21 cellular contexts compared by ENCODE assay signal in the genomic region with DNA sequence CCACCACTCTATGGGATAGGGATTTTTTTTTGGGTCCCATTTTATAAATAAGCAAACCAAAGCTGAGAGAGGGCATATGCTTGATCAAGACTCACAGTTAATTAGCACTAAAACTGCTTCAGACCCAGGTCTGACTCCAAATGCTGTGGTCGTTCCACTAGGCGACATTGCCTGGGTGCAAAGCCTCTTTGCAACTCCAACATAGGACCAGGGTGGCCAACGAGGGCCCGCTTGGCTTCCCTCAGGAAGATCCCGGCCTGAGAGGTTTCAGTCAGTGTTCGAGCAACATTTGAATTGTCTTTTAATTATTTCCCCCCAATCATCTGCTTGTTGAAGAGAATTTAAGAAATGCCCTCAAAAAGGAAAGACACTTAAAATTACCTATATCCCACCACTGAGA. TPM values are rescaled to one million over a fixed set of nuclear protein-coding genes. Genes with fewer than 3 reads are reported as not detected.
DNase-seq lines count a peak whose midpoint lies in the region; ATAC-seq, FAIRE-seq and TF ChIP-seq lines count a peak whose summit lies in the region.
"Had no signal": no experiment of that assay in that cellular context is flagged by ENCODE, and none has a peak within 500 bp of the region (broad histone marks: within the 10 kb centered on the region; RNA-seq: fewer than 3 reads in every experiment).

No MANE protein-coding gene starts in this region.

- no peaks in the 10 kb centered on the region for H3F3A ChIP-seq in GM23338 (replicated peaks; ENCODE audit: low read depth)

- no peaks in the 10 kb centered on the region; the same call in 2 of the 3 replicates for H3K36me3 Mint-ChIP-seq in GM23338 (ENCODE audit: low read depth)
- H3K36me3 Mint-ChIP-seq: CD4-positive, CD25-positive, alpha-beta regulatory T cell had no signal

- no peak overlapping the region for H2BK20ac ChIP-seq in H1 (ENCODE audit: low read length)

- TF ChIP-seq RAD21 in H1 (IDR thresholded peaks at IDR 0.05 in 1 of 2, conservative IDR thresholded peaks at IDR 0.05 in 1 of 2; ENCODE audit: low read depth in 2 of 2, low read length in 2 of 2): no peak

- no peaks in the 10 kb centered on the region for H3K9me3 Mint-ChIP-seq in GM23338

- no peak overlapping the region for H3K14ac ChIP-seq in H1 (ENCODE audit: insufficient read length)

- no peak for TF ChIP-seq EP300 in H1 (IDR thresholded peaks at IDR 0.05; ENCODE audit: borderline replicate concordance in 1 of 2, low read depth in 2 of 2, low read length in 2 of 2)

- H2AFZ ChIP-seq in GM23338 (no peak overlapping the region), H1 (ENCODE audit: low read length) (no peak overlapping the region)

- H2AK5ac ChIP-seq in H1 (ENCODE audit: low read depth, low read length): no peak overlapping the region

- DNase-seq in GM23338 (ENCODE audit: low spot score) (no peak), H1 (ENCODE audit: low read depth in 1 of 2, low spot score in 2 of 2) (no peak), posterior vena cava (ENCODE audit: low spot score) (peak; percentile 67)
- DNase-seq: BE2C; CD4-positive, CD25-positive, alpha-beta regulatory T cell; DMS79; GOT3; KG1; NCI-H1092; NCI-H1436 treated with DMSO at 0.1 percent for 48 hours; NCI-H1930; NCI-H510A treated with DMSO at 0.1 percent for 48 hours; NCI-H748 treated with DMSO at 0.1 percent for 48 hours; NK-92 treated with Interleukin-12 subunit alpha and Interleukin-12 subunit beta, amount 100 ng/mL, for 24 hours; SHP77 treated with DMSO at 0.1 percent for 48 hours had no signal

- H3K4ac ChIP-seq in H1 (replicated peaks; ENCODE audit: insufficient read length, low read depth, low read length): no peak overlapping the region

- peak; percentile 36 for FAIRE-seq in H1 (lab: Jason Lieb, UNC)

- H3K27ac Mint-ChIP-seq in GM23338: no peak overlapping the region
- H3K27ac Mint-ChIP-seq: CD4-positive, CD25-positive, alpha-beta regulatory T cell had no signal

- H3K4me3 ChIP-seq in GM23338 (no peak overlapping the region), HUES64 (ENCODE audit: low read length) (no peak overlapping the region), H1 (ENCODE audit: extremely low read depth in 1 of 4, insufficient read depth in 2 of 4, low read depth in 3 of 4, low read length in 4 of 4) (no peak overlapping the region)
- H3K4me3 ChIP-seq: SK-N-MC had no signal

- H3K79me1 ChIP-seq in H1 (ENCODE audit: low read depth, low read length): no peaks in the 10 kb centered on the region

- H3K23me2 ChIP-seq in H1 (ENCODE audit: low read depth, low read length): peaks cover 1% of the 10 kb centered on the region; the same call in 1 of the 2 replicates

- H3K9ac ChIP-seq in HUES64 (ENCODE audit: low read depth, low read length): no peak overlapping the region
- H3K9ac ChIP-seq in H1 (replicated peaks in 1 of 4; ENCODE audit: extremely low read depth in 1 of 4, low read depth in 3 of 4, low read length in 3 of 4): no peak overlapping the region

- H2BK5ac ChIP-seq in H1 (ENCODE audit: low read depth, low read length): no peak overlapping the region

- no peak overlapping the region for H2BK15ac ChIP-seq in H1 (ENCODE audit: low read length)

- H3K27me3 Mint-ChIP-seq in GM23338 (ENCODE audit: insufficient read depth, low read depth, poor library complexity): peaks cover 12% of the 10 kb centered on the region
- H3K27me3 Mint-ChIP-seq: CD4-positive, CD25-positive, alpha-beta regulatory T cell had no signal

- H2BK12ac ChIP-seq in H1 (ENCODE audit: low read depth, low read length): no peak overlapping the region

- no peaks in the 10 kb centered on the region for H3K79me2 ChIP-seq in GM23338 (replicated peaks; ENCODE audit: insufficient read depth)
- H3K79me2 ChIP-seq in H1 (ENCODE audit: control insufficient read depth in 1 of 2, insufficient read depth in 2 of 2, low read length in 2 of 2): no peaks in the 10 kb centered on the region

- H3K27ac ChIP-seq in GM23338 (ENCODE audit: low read depth) (no peak overlapping the region), HUES64 (ENCODE audit: low read depth, low read length) (peak overlapping the region; percentile 13; the same call in 1 of the 2 replicates), H1 (ENCODE audit: low read depth, low read length) (no peak overlapping the region)
- H3K27ac ChIP-seq: HL-60, SK-N-MC had no signal

- TF ChIP-seq CTCF in GM23338 (conservative IDR thresholded peaks at IDR 0.05; ENCODE audit: low read depth in 2 of 2) (no peak), H1 (IDR thresholded peaks at IDR 0.05; ENCODE audit: control extremely low read depth in 1 of 3, insufficient read depth in 1 of 3, low read depth in 1 of 3, low read length in 3 of 3) (no peak)

- H3K23ac ChIP-seq in H1 (ENCODE audit: insufficient read length): no peak overlapping the region

- no peaks in the 10 kb centered on the region for H3K9me2 ChIP-seq in GM23338 (ENCODE audit: insufficient read depth)

- peaks cover 43% of the 10 kb centered on the region for H3K4me1 ChIP-seq in GM23338 (ENCODE audit: insufficient read depth)
- H3K4me1 ChIP-seq in HUES64 (ENCODE audit: insufficient read depth, low read length): peaks cover 48% of the 10 kb centered on the region
- peaks cover 4 to 21% (median 17%) of the 10 kb centered on the region in 4 experiments; a peak in 6 of 7 replicates for H3K4me1 ChIP-seq in H1 (replicated peaks in 1 of 4; ENCODE audit: control insufficient read depth in 3 of 4, insufficient read depth in 4 of 4, low read length in 3 of 4)
- H3K4me1 ChIP-seq: BE2C had no signal

- H3K4me3 Mint-ChIP-seq in GM23338: no peak overlapping the region
- H3K4me3 Mint-ChIP-seq: CD4-positive, CD25-positive, alpha-beta regulatory T cell had no signal

- no peak overlapping the region for H2BK120ac ChIP-seq in H1 (replicated peaks; ENCODE audit: low read depth, low read length)

- no peak overlapping the region for H3K56ac ChIP-seq in H1 (replicated peaks; ENCODE audit: insufficient read length, low read depth, low read length)

- ATAC-seq in GM23338 (no peak), HG02610 (IDR thresholded peaks at IDR 0.05; ENCODE audit: unreplicated experiment) (no peak), HG02623 (IDR thresholded peaks at IDR 0.05; ENCODE audit: unreplicated experiment) (no peak), HG03342 (IDR thresholded peaks at IDR 0.05; ENCODE audit: unreplicated experiment) (no peak)

- H3K4me2 ChIP-seq in GM23338 (0 out of 2 replicates have a peak overlapping the region, but pooled peaks have one; percentile 32), H1 (ENCODE audit: insufficient read depth in 1 of 2, low read depth in 2 of 2, low read length in 2 of 2) (no peak overlapping the region)

- POLR2A ChIA-PET in H1 (lab: Charles Lee; ENCODE audit: partially characterized antibody): interaction anchor here (0.8 to 1.6 kb wide), 2 partner anchors 14 to 16 kb away, joined by 3 to 5 read pairs; no protein-coding TSS in a partner anchor

- no peak overlapping the region for H4K8ac ChIP-seq in H1 (ENCODE audit: extremely low read depth, insufficient read depth, low read length)

- 87% methylated on average over 6 of the region's 6 CpGs for WGBS in HUES64
- WGBS in H1 (ENCODE audit: extremely low coverage in 1 of 2, insufficient coverage in 1 of 2, insufficient read length in 1 of 2, insufficient replicate concordance in 2 of 2, low coverage in 1 of 2, low lambda C conversion rate in 2 of 2, missing lambda C conversion rate in 1 of 2), 2 experiments: 100% methylated on average over 3 of the region's 6 CpGs; no CpG with 5 or more reads in 1 of the 2 experiments

- no peaks in the 10 kb centered on the region for H4K20me1 ChIP-seq in GM23338 (replicated peaks; ENCODE audit: insufficient read depth)
- H4K20me1 ChIP-seq in H1 (replicated peaks in 1 of 2; ENCODE audit: control insufficient read depth in 1 of 2, insufficient read depth in 2 of 2, low read length in 2 of 2): no peaks in the 10 kb centered on the region

- H3K27me3 ChIP-seq in GM23338 (ENCODE audit: insufficient read depth): no peaks in the 10 kb centered on the region
- H3K27me3 ChIP-seq in HUES64 (ENCODE audit: insufficient read depth, low read length): no peaks in the 10 kb centered on the region
- no peaks in the 10 kb centered on the region for H3K27me3 ChIP-seq in H1 (replicated peaks in 1 of 4; ENCODE audit: control insufficient read depth in 3 of 4, extremely low read depth in 1 of 4, insufficient read depth in 3 of 4, low read length in 3 of 4)
- H3K27me3 ChIP-seq: BE2C had no signal

- H3K9me3 ChIP-seq in HUES64 (ENCODE audit: insufficient read depth, low read depth, low read length): no peaks in the 10 kb centered on the region
- no peaks in the 10 kb centered on the region for H3K9me3 ChIP-seq in H1 (ENCODE audit: insufficient read depth in 2 of 2, low read depth in 1 of 2, low read length in 1 of 2)
- H3K9me3 ChIP-seq: BE2C had no signal

- intact Hi-C loops in posterior vena cava (cut with DNase I): no loop called here

- no peak overlapping the region for H4K5ac ChIP-seq in H1 (ENCODE audit: insufficient read length, low read depth, low read length)

- CTCF ChIA-PET in H1 (lab: Charles Lee; ENCODE audit: partially characterized antibody): interaction anchor here (1.1 to 2.0 kb wide), 4 partner anchors 14 to 24 kb away, joined by 3 to 8 read pairs (median 5); no protein-coding TSS in a partner anchor

- TF ChIP-seq POLR2A in H1 (IDR thresholded peaks at IDR 0.05; ENCODE audit: control extremely low read depth in 1 of 2, low read depth in 2 of 2, low read length in 2 of 2): no peak

- H3K18ac ChIP-seq in H1 (ENCODE audit: extremely low read depth, low read length): peak overlapping the region; percentile 24; the same call in 1 of the 2 replicates

- H3K36me3 ChIP-seq in GM23338 (ENCODE audit: insufficient read depth) (no peaks in the 10 kb centered on the region), HUES64 (ENCODE audit: insufficient read depth, low read length) (no peaks in the 10 kb centered on the region), H1 (ENCODE audit: control insufficient read depth in 2 of 4, insufficient read depth in 4 of 4, low read length in 3 of 4) (no peaks in the 10 kb centered on the region)
- H3K36me3 ChIP-seq: BE2C had no signal

- no peak overlapping the region for H4K91ac ChIP-seq in H1 (replicated peaks; ENCODE audit: insufficient read length, low read length)

- H3K4me1 Mint-ChIP-seq in GM23338: peaks cover 45% of the 10 kb centered on the region

RNA-seq across cellular contexts. Expression of gene PJA1, which starts 11.2 kb away (rescaled TPM):
- 30.9 and 31.3 TPM in 2 replicates for total RNA-seq in GM23338 (2014; rRNA removed; shearing (Covaris generic))
- polyA plus RNA-seq in GM23338 (2016; fragmentation: Nextera tagmentation; extraction: Ambion mirVana): 20.7 and 25.2 TPM in 2 replicates
- polyA plus RNA-seq in HUES64 (2013, experiment 1 of 2): 43.3 TPM
- polyA plus RNA-seq in HUES64 (2013, experiment 2 of 2): 50.7 TPM
- 34.9 and 37.0 TPM in 2 replicates for total RNA-seq in H1 (2021; fragmentation: NEBNext Ultra II Directional; extraction: Animal tissue kit (Norgen Biotek cat#: 25700))
- 25.7 and 26.8 TPM in 2 replicates for polyA plus RNA-seq in H1 (2011; rRNA removed)
- 33.0 TPM for polyA plus RNA-seq in H1 (2011; cell fraction: cytosol; rRNA removed)
- 28.4 TPM for polyA plus RNA-seq in H1 (2011; cell fraction: nucleus; rRNA removed)
- polyA plus RNA-seq in H1 (2012, experiment 1 of 2): 39.6 to 41.5 TPM (median 40.5 TPM) in 4 replicates
- 18.2 TPM for polyA plus RNA-seq in H1 (2012, experiment 2 of 2)
- 39.3 TPM for polyA plus RNA-seq in H1 (2013, experiment 1 of 2)
- polyA plus RNA-seq in H1 (2013, experiment 2 of 2): 40.0 TPM
- 34.9 and 41.8 TPM in 2 replicates for polyA minus RNA-seq in H1 (2011; rRNA and poly(A)+ RNA removed)
- 12.9 TPM for polyA minus RNA-seq in H1 (2011; cell fraction: cytosol; rRNA and poly(A)+ RNA removed)
- 9.8 TPM for polyA minus RNA-seq in H1 (2011; cell fraction: nucleus; rRNA and poly(A)+ RNA removed)
- total RNA-seq in posterior vena cava: 10 to 100 TPM; 21.8 to 27.5 TPM
